Comparison of ENCODE assay signal across 10 cellular contexts in the genomic region with DNA sequence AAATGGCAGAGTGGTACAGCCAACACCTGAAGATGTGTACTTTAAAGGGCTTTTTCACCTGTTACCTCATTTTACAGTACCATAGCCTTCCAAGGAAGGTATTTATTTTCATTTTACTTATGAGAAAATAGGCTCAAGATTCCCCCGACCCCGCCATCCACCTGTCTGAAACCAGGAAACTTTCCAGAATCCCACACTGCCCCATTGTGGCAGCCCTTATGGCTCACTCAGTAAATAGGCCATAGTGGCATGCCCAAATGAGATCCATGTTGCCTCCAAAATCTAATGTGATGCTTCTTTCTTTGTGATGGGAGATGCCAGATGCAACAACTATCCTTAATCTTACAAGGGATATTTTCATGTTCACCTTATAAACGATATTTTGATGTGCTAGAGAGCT.
DNase-seq lines count a peak whose midpoint lies in the region; ATAC-seq and TF ChIP-seq lines count a peak whose summit lies in the region.
"Had no signal": no experiment of that assay in that cellular context is flagged by ENCODE, and none has a peak within 500 bp of the region (broad histone marks: within the 10 kb centered on the region; RNA-seq: fewer than 3 reads in every experiment).

No MANE protein-coding gene starts in this region.

- ATAC-seq in HG03159 (IDR thresholded peaks at IDR 0.05; ENCODE audit: unreplicated experiment) = no peak
- ATAC-seq in GM21825 (IDR thresholded peaks at IDR 0.05; ENCODE audit: unreplicated experiment) = no peak

- H3K9ac ChIP-seq in Loucy (ENCODE audit: low read depth, low read length, poor library complexity, severe bottlenecking) (no peak overlapping the region), neural progenitor cell (no peak overlapping the region)

- H3K36me3 ChIP-seq in Loucy (ENCODE audit: insufficient read depth, low read length) (no peaks in the 10 kb centered on the region), neural progenitor cell (no peaks in the 10 kb centered on the region)
- H3K36me3 ChIP-seq: upper lobe of left lung had no signal

- H3K27me3 ChIP-seq in Loucy (ENCODE audit: insufficient read depth, low read length, poor library complexity, severe bottlenecking) (no peaks in the 10 kb centered on the region), neural progenitor cell (no peaks in the 10 kb centered on the region)
- H3K27me3 ChIP-seq: upper lobe of left lung had no signal

- H3K9me3 ChIP-seq in Loucy (ENCODE audit: insufficient read depth, low read depth, low read length) (no peaks in the 10 kb centered on the region), neural progenitor cell (ENCODE audit: low read depth) (no peaks in the 10 kb centered on the region)
- H3K9me3 ChIP-seq: upper lobe of left lung had no signal

- H3K27ac Mint-ChIP-seq in neural progenitor cell = no peak overlapping the region
- H3K27ac Mint-ChIP-seq: activated T-helper 17 cell treated with anti-CD3 and anti-CD28 coated beads, Interleukin-2, amount 50 U/mL, for 72 hours had no signal

- no peak overlapping the region for H3K27ac ChIP-seq in neural progenitor cell
- H3K27ac ChIP-seq: upper lobe of left lung had no signal

- no peaks in the 10 kb centered on the region for H4K20me1 ChIP-seq in Loucy (ENCODE audit: insufficient read depth, low read length, poor library complexity, severe bottlenecking)
- no peaks in the 10 kb centered on the region for H4K20me1 ChIP-seq in neural progenitor cell (ENCODE audit: low read depth)

- TF ChIP-seq CTCF in Loucy (conservative IDR thresholded peaks at IDR 0.05; ENCODE audit: low read length) (peak; percentile 13; the same call in 1 of the 2 replicates), astrocyte of the spinal cord (IDR thresholded peaks at IDR 0.05; ENCODE audit: low read depth, low read length) (peak; percentile 19), neural progenitor cell (IDR thresholded peaks at IDR 0.05) (peak; percentile 31)

- H3K36me3 Mint-ChIP-seq in neural progenitor cell = no peaks in the 10 kb centered on the region

- H3K4me3 ChIP-seq in Loucy (ENCODE audit: low read length, poor library complexity, severe bottlenecking) = no peak overlapping the region
- no peak overlapping the region for H3K4me3 ChIP-seq in astrocyte of the spinal cord (ENCODE audit: low read depth, low read length)
- H3K4me3 ChIP-seq in neural progenitor cell = no peak overlapping the region
- H3K4me3 ChIP-seq: upper lobe of left lung had no signal

- H3K4me2 ChIP-seq in Loucy (ENCODE audit: low read depth, low read length, poor library complexity, severe bottlenecking) (no peak overlapping the region), neural progenitor cell (no peak overlapping the region)

- DNase-seq in NCI-H510A treated with DMSO at 0.1 percent for 48 hours (lab: John Stamatoyannopoulos, UW) = peak; percentile 63
- DNase-seq in NCI-H510A (lab: John Stamatoyannopoulos, UW) = no peak
- DNase-seq in astrocyte of the spinal cord (ENCODE audit: low read depth, low spot score) = no peak
- DNase-seq in neural progenitor cell (ENCODE audit: low spot score) = peak; percentile 47
- no peak for DNase-seq in activated gamma-delta T cell treated with Interleukin-2 at 50 U/mL for 16 hours

- H3K27me3 Mint-ChIP-seq in neural progenitor cell (ENCODE audit: insufficient read depth, low read depth) = peaks cover 4% of the 10 kb centered on the region
- H3K27me3 Mint-ChIP-seq: activated T-helper 17 cell treated with anti-CD3 and anti-CD28 coated beads, Interleukin-2, amount 50 U/mL, for 72 hours had no signal

- no peaks in the 10 kb centered on the region for H3K9me3 Mint-ChIP-seq in neural progenitor cell
- H3K9me3 Mint-ChIP-seq: activated T-helper 17 cell treated with anti-CD3 and anti-CD28 coated beads, Interleukin-2, amount 50 U/mL, for 72 hours had no signal

- H3K79me2 ChIP-seq in Loucy (ENCODE audit: insufficient read depth, low read length) = no peaks in the 10 kb centered on the region
- no peaks in the 10 kb centered on the region for H3K79me2 ChIP-seq in neural progenitor cell (ENCODE audit: low read depth)

- in situ Hi-C loops in astrocyte of the spinal cord (cut with HindIII; ENCODE audit: low sequenced_read_pairs) = loop anchor here (25.0 kb wide), 1 partner anchor 162 kb away; no protein-coding TSS in a partner anchor

- no peak overlapping the region for H2AFZ ChIP-seq in Loucy (ENCODE audit: low read length)
- H2AFZ ChIP-seq in neural progenitor cell (replicated peaks) = no peak overlapping the region

- no peaks in the 10 kb centered on the region for H3F3A ChIP-seq in Loucy (ENCODE audit: low read depth)
- H3F3A ChIP-seq in neural progenitor cell (ENCODE audit: low read depth) = peaks cover 10% of the 10 kb centered on the region

- H3K4me3 Mint-ChIP-seq in neural progenitor cell = no peak overlapping the region
- H3K4me3 Mint-ChIP-seq: activated T-helper 17 cell treated with anti-CD3 and anti-CD28 coated beads, Interleukin-2, amount 50 U/mL, for 72 hours had no signal

- H3K4me1 ChIP-seq in Loucy (ENCODE audit: insufficient read depth, low read length, poor library complexity, severe bottlenecking) (no peaks in the 10 kb centered on the region), neural progenitor cell (peaks cover 13% of the 10 kb centered on the region)

- peaks cover 44% of the 10 kb centered on the region for H3K4me1 Mint-ChIP-seq in neural progenitor cell
- H3K4me1 Mint-ChIP-seq: activated T-helper 17 cell treated with anti-CD3 and anti-CD28 coated beads, Interleukin-2, amount 50 U/mL, for 72 hours had no signal

- H3K9me2 ChIP-seq in Loucy (replicated peaks; ENCODE audit: low read depth, low read length) = no peaks in the 10 kb centered on the region

Comparison
In these comparisons a context has a peak if more than half of its experiments do, and no peak if none do; other contexts are left out.
1. DNase-seq: peak in NCI-H510A treated with DMSO at 0.1 percent for 48 hours (single experiment) and neural progenitor cell (single experiment); none in NCI-H510A (single experiment), astrocyte of the spinal cord (single experiment) and activated gamma-delta T cell treated with Interleukin-2 at 50 U/mL for 16 hours (single experiment).
2. Peak in every context shown above with its lines, with median percentiles within 50 percentile points of each other: CTCF ChIP-seq.